In genomic region chr6:95679981-95680380, GRCh38 we compare ENCODE assay signal across 14 cellular contexts.
"Had no signal": no experiment of that assay in that cellular context is flagged by ENCODE, and none has a peak within 500 bp of the region (broad histone marks: within the 10 kb centered on the region; RNA-seq: fewer than 3 reads in every experiment).

No MANE protein-coding gene starts in this region.

- H3K27me3 Mint-ChIP-seq: natural killer cell treated with Interleukin-12 subunit alpha and Interleukin-12 subunit beta and Interleukin-15 and Interleukin-18, amount 100 ng/mL, for 72 hours; progenitor cell of endocrine pancreas had no signal

- H3K4me1 Mint-ChIP-seq: naive thymus-derived CD4-positive, alpha-beta T cell; naive thymus-derived CD8-positive, alpha-beta T cell; natural killer cell; neural crest cell; neural progenitor cell had no signal

- H3K4me3 Mint-ChIP-seq: naive thymus-derived CD4-positive, alpha-beta T cell; naive thymus-derived CD8-positive, alpha-beta T cell; natural killer cell; natural killer cell treated with Interleukin-12 subunit alpha and Interleukin-12 subunit beta and Interleukin-15 and Interleukin-18, amount 100 ng/mL, for 72 hours; nephron; nephron progenitor cell; neural crest cell; neural progenitor cell had no signal

- H3K9me3 Mint-ChIP-seq: naive thymus-derived CD4-positive, alpha-beta T cell; naive thymus-derived CD8-positive, alpha-beta T cell; natural killer cell treated with Interleukin-12 subunit alpha and Interleukin-12 subunit beta and Interleukin-15 and Interleukin-18, amount 100 ng/mL, for 72 hours; nephron; nephron progenitor cell; neural crest cell; neural progenitor cell had no signal

- H3K36me3 Mint-ChIP-seq: naive thymus-derived CD4-positive, alpha-beta T cell; naive thymus-derived CD8-positive, alpha-beta T cell; natural killer cell; natural killer cell treated with Interleukin-12 subunit alpha and Interleukin-12 subunit beta and Interleukin-15 and Interleukin-18, amount 100 ng/mL, for 72 hours; neural progenitor cell had no signal

- ATAC-seq: naive thymus-derived CD4-positive, alpha-beta T cell; naive thymus-derived CD8-positive, alpha-beta T cell; natural killer cell; natural killer cell treated with Interleukin-12 subunit alpha and Interleukin-12 subunit beta and Interleukin-15 and Interleukin-18, amount 100 ng/mL, for 72 hours; pancreas; psoas muscle; right cardiac atrium; right lobe of liver; sciatic nerve had no signal

- H3K27ac Mint-ChIP-seq: naive thymus-derived CD4-positive, alpha-beta T cell; naive thymus-derived CD8-positive, alpha-beta T cell; natural killer cell; natural killer cell treated with Interleukin-12 subunit alpha and Interleukin-12 subunit beta and Interleukin-15 and Interleukin-18, amount 100 ng/mL, for 72 hours; nephron; neural progenitor cell; progenitor cell of endocrine pancreas had no signal
